Comparison of ENCODE assay signal across 8 cellular contexts in the genomic region with DNA sequence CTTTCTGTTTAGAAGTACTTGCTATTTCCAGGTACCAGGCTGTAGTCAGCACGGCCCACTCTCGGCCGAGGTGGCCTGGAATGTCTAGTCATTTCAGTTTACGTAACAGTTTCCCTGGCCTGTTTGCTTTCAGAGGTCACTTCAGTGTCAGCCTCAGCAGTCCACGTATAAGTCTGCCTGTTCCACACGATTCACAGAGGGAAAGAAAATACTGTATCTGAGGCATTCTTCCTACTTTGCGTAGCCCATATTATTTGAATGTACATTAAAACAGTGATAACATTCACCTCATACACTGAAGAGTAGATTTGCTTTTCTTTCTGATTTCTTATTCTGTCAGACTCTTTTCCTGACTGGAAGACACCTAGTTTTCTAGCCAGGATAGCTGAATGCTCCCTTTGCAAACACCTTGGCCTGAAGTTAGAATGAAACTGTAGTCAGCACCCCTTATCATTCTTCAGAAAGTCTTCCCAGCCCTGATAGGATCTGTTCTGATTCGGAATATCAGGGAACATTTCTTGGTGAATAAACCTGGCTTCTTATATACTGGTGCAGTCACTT.
DNase-seq lines count a peak whose midpoint lies in the region; TF ChIP-seq lines count a peak whose summit lies in the region.

No MANE protein-coding gene starts in this region.

- H4K20me1 ChIP-seq in Karpas-422 (ENCODE audit: insufficient read depth, low read depth, low read length): peaks cover 15% of the 10 kb centered on the region

- H3K27me3 ChIP-seq in MG63: no peaks in the 10 kb centered on the region
- H3K27me3 ChIP-seq in Karpas-422 (ENCODE audit: low read length): no peaks in the 10 kb centered on the region

- no peak overlapping the region for H2AFZ ChIP-seq in Karpas-422 (ENCODE audit: low read length)

- H3K4me3 Mint-ChIP-seq in chondrocyte (ENCODE audit: unreplicated experiment) (peak overlapping the region; percentile 48), endothelial cell (ENCODE audit: unreplicated experiment) (no peak overlapping the region)
- H3K4me3 Mint-ChIP-seq in activated T-helper 2 cell treated with anti-CD3 and anti-CD28 coated beads, Interferon-gamma antibody, Interleukin-2, Interleukin-4, amounts not matched to agents 10 μg/mL and 5 μg/mL and 100 μg/mL, durations not matched to agents 14 hours and 24 hours and 36 hours (ENCODE audit: low read depth): no peak overlapping the region

- H3K4me2 ChIP-seq in Karpas-422 (ENCODE audit: low read depth, low read length, poor library complexity, severe bottlenecking): no peak overlapping the region

- peak overlapping the region; percentile 94 for H3K27ac Mint-ChIP-seq in chondrocyte (ENCODE audit: unreplicated experiment)
- no peak overlapping the region for H3K27ac Mint-ChIP-seq in endothelial cell (ENCODE audit: unreplicated experiment)
- H3K27ac Mint-ChIP-seq in activated T-helper 2 cell treated with anti-CD3 and anti-CD28 coated beads, Interferon-gamma antibody, Interleukin-2, Interleukin-4, amounts not matched to agents 10 μg/mL and 5 μg/mL and 100 μg/mL, durations not matched to agents 14 hours and 24 hours and 36 hours: no peak overlapping the region

- H3K36me3 Mint-ChIP-seq in chondrocyte (ENCODE audit: low read depth) (no peaks in the 10 kb centered on the region), endothelial cell (ENCODE audit: low read depth, unreplicated experiment) (no peaks in the 10 kb centered on the region)
- no peaks in the 10 kb centered on the region for H3K36me3 Mint-ChIP-seq in activated T-helper 2 cell treated with anti-CD3 and anti-CD28 coated beads, Interferon-gamma antibody, Interleukin-2, Interleukin-4, amounts not matched to agents 10 μg/mL and 5 μg/mL and 100 μg/mL, durations not matched to agents 14 hours and 24 hours and 36 hours (ENCODE audit: low read depth)

- TF ChIP-seq CTCF in 22Rv1 (IDR thresholded peaks at IDR 0.05): no peak
- no peak for TF ChIP-seq CTCF in chondrocyte (IDR thresholded peaks at IDR 0.05)
- no peak for TF ChIP-seq CTCF in endothelial cell (IDR thresholded peaks at IDR 0.05; ENCODE audit: unreplicated experiment)

- intact Hi-C loops in activated T-helper 2 cell treated with anti-CD3 and anti-CD28 coated beads, Interferon-gamma antibody, Interleukin-2, Interleukin-4, amounts not matched to agents 10 μg/mL and 5 μg/mL and 100 μg/mL, durations not matched to agents 14 hours and 24 hours and 36 hours (cut with micrococcal nuclease): no loop called here

- peak overlapping the region; percentile 25; the same call in 1 of the 2 replicates for H3K27ac ChIP-seq in 22Rv1
- no peak overlapping the region for H3K27ac ChIP-seq in Karpas-422 (ENCODE audit: low read length)

- no peaks in the 10 kb centered on the region for H3K27me3 Mint-ChIP-seq in chondrocyte (ENCODE audit: low read depth)
- no peaks in the 10 kb centered on the region for H3K27me3 Mint-ChIP-seq in endothelial cell (ENCODE audit: unreplicated experiment)
- H3K27me3 Mint-ChIP-seq in activated T-helper 2 cell treated with anti-CD3 and anti-CD28 coated beads, Interferon-gamma antibody, Interleukin-2, Interleukin-4, amounts not matched to agents 10 μg/mL and 5 μg/mL and 100 μg/mL, durations not matched to agents 14 hours and 24 hours and 36 hours (ENCODE audit: low read depth): peaks cover 48% of the 10 kb centered on the region

- H3K9me2 ChIP-seq in Karpas-422 (replicated peaks; ENCODE audit: insufficient read depth, low read length): no peaks in the 10 kb centered on the region

- DNase-seq in MG63 (peak; percentile 62), chondrocyte (ENCODE audit: low spot score) (no peak), medulla oblongata (ENCODE audit: extremely low spot score) (peak; percentile 62), Karpas-422 (no peak), endothelial cell (ENCODE audit: low spot score) (no peak), NCI-H748 (lab: John Stamatoyannopoulos, UW; ENCODE audit: unreplicated experiment) (no peak)
- no peak for DNase-seq in activated T-helper 2 cell treated with anti-CD3 and anti-CD28 coated beads, Interferon-gamma antibody, Interleukin-2, Interleukin-4, amounts not matched to agents 10 μg/mL and 5 μg/mL and 100 μg/mL, durations not matched to agents 14 hours and 24 hours and 36 hours (ENCODE audit: low spot score)

- no peak overlapping the region for H3K4me3 ChIP-seq in MG63
- no peak overlapping the region for H3K4me3 ChIP-seq in Karpas-422 (ENCODE audit: low read length)

- no peak overlapping the region for H3K9ac ChIP-seq in Karpas-422 (ENCODE audit: low read length)

- H3K9me3 Mint-ChIP-seq in chondrocyte (ENCODE audit: low read depth) (no peaks in the 10 kb centered on the region), endothelial cell (ENCODE audit: unreplicated experiment) (no peaks in the 10 kb centered on the region)
- peaks cover 3% of the 10 kb centered on the region for H3K9me3 Mint-ChIP-seq in activated T-helper 2 cell treated with anti-CD3 and anti-CD28 coated beads, Interferon-gamma antibody, Interleukin-2, Interleukin-4, amounts not matched to agents 10 μg/mL and 5 μg/mL and 100 μg/mL, durations not matched to agents 14 hours and 24 hours and 36 hours

- H3K36me3 ChIP-seq in MG63 (no peaks in the 10 kb centered on the region), Karpas-422 (ENCODE audit: insufficient read depth, low read length) (no peaks in the 10 kb centered on the region)

- H3K9me3 ChIP-seq in MG63 (no peaks in the 10 kb centered on the region), Karpas-422 (ENCODE audit: low read length) (no peaks in the 10 kb centered on the region)

- H3K4me1 Mint-ChIP-seq in chondrocyte (ENCODE audit: low read depth): peaks cover 86% of the 10 kb centered on the region
- H3K4me1 Mint-ChIP-seq in endothelial cell (ENCODE audit: unreplicated experiment): peaks cover 24% of the 10 kb centered on the region
- peaks cover 46% of the 10 kb centered on the region for H3K4me1 Mint-ChIP-seq in activated T-helper 2 cell treated with anti-CD3 and anti-CD28 coated beads, Interferon-gamma antibody, Interleukin-2, Interleukin-4, amounts not matched to agents 10 μg/mL and 5 μg/mL and 100 μg/mL, durations not matched to agents 14 hours and 24 hours and 36 hours (ENCODE audit: low read depth)

- H3K4me1 ChIP-seq in Karpas-422 (ENCODE audit: low read length): peaks cover 6% of the 10 kb centered on the region

- no peaks in the 10 kb centered on the region for H3K79me2 ChIP-seq in Karpas-422 (ENCODE audit: low read length)

Comparison
In these comparisons a context has a peak if more than half of its experiments do, and no peak if none do; other contexts are left out.
1. DNase-seq: peak in MG63 (single experiment) and medulla oblongata (single experiment); none in chondrocyte (single experiment), Karpas-422 (single experiment), endothelial cell (single experiment), activated T-helper 2 cell treated with anti-CD3 and anti-CD28 coated beads, Interferon-gamma antibody, Interleukin-2, Interleukin-4, amounts not matched to agents 10 μg/mL and 5 μg/mL and 100 μg/mL, durations not matched to agents 14 hours and 24 hours and 36 hours (single experiment) and NCI-H748 (single experiment).